Comparison of ENCODE assay signal across 16 cellular contexts in genomic region chr16:49643429-49644142, GRCh38.
DNase-seq lines count a peak whose midpoint lies in the region; ATAC-seq and TF ChIP-seq lines count a peak whose summit lies in the region.
"Had no signal": no experiment of that assay in that cellular context is flagged by ENCODE, and none has a peak within 500 bp of the region (broad histone marks: within the 10 kb centered on the region; RNA-seq: fewer than 3 reads in every experiment).

No MANE protein-coding gene starts in this region.

- no peak overlapping the region for H3K9ac ChIP-seq in endodermal cell (ENCODE audit: extremely low read depth, low read length, poor library complexity, severe bottlenecking)
- H3K9ac ChIP-seq: KMS-11, parathyroid adenoma had no signal

- H3K4me3 Mint-ChIP-seq in endodermal cell, result no peak overlapping the region
- no peak overlapping the region for H3K4me3 Mint-ChIP-seq in nephron
- no peak overlapping the region for H3K4me3 Mint-ChIP-seq in activated naive CD4-positive, alpha-beta T cell treated with anti-CD3 and anti-CD28 coated beads for 36 hours
- H3K4me3 Mint-ChIP-seq: CD14-positive monocyte had no signal

- H3K27me3 Mint-ChIP-seq in endodermal cell (ENCODE audit: insufficient read depth) (no peaks in the 10 kb centered on the region), nephron (ENCODE audit: low read depth) (peaks cover 4% of the 10 kb centered on the region)
- no peaks in the 10 kb centered on the region for H3K27me3 Mint-ChIP-seq in activated naive CD4-positive, alpha-beta T cell treated with anti-CD3 and anti-CD28 coated beads for 36 hours (ENCODE audit: low read depth)

- H3K27me3 ChIP-seq in endodermal cell (ENCODE audit: control insufficient read depth, insufficient read depth, low read length, poor library complexity, severe bottlenecking), result no peaks in the 10 kb centered on the region

- DNase-seq in AG08395 (ENCODE audit: low spot score), result peak; percentile 62
- DNase-seq in M059J (ENCODE audit: low read depth), result peak; percentile 83
- DNase-seq in endodermal cell, result no peak
- no peak for DNase-seq in activated naive CD4-positive, alpha-beta T cell treated with anti-CD3 and anti-CD28 coated beads for 36 hours
- no peak for DNase-seq in OCI-M1 (lab: John Stamatoyannopoulos, UW)
- DNase-seq in DMS53 (lab: John Stamatoyannopoulos, UW), result no peak
- DNase-seq: kidney, NCI-H2107, T-helper 2 cell had no signal

- H3K36me3 Mint-ChIP-seq in endodermal cell (ENCODE audit: low read depth) (peaks cover 30% of the 10 kb centered on the region), nephron (ENCODE audit: low read depth) (peaks cover 34% of the 10 kb centered on the region)
- H3K36me3 Mint-ChIP-seq in activated naive CD4-positive, alpha-beta T cell treated with anti-CD3 and anti-CD28 coated beads for 36 hours (ENCODE audit: low read depth), result peaks cover 2% of the 10 kb centered on the region
- H3K36me3 Mint-ChIP-seq: CD14-positive monocyte had no signal

- TF ChIP-seq CTCF in endodermal cell (conservative IDR thresholded peaks at IDR 0.05), result no peak
- TF ChIP-seq CTCF in nephron (IDR thresholded peaks at IDR 0.05; ENCODE audit: unreplicated experiment in 3 of 3), result no peak

- peaks cover 31% of the 10 kb centered on the region for H3K9me3 ChIP-seq in endodermal cell (ENCODE audit: control insufficient read depth, low read length)

- H3K27ac Mint-ChIP-seq in endodermal cell, result peak overlapping the region; percentile 40
- peak overlapping the region; percentile 67 to 94 (median 68) for H3K27ac Mint-ChIP-seq in nephron
- H3K27ac Mint-ChIP-seq in activated naive CD4-positive, alpha-beta T cell treated with anti-CD3 and anti-CD28 coated beads for 36 hours, result no peak overlapping the region
- H3K27ac Mint-ChIP-seq: CD14-positive monocyte had no signal

- peaks cover 12% of the 10 kb centered on the region for H3K4me1 ChIP-seq in endodermal cell (ENCODE audit: control insufficient read depth, insufficient read depth, low read length)

- H3K4me1 Mint-ChIP-seq in endodermal cell (peaks cover 27% of the 10 kb centered on the region), nephron (peaks cover 45% of the 10 kb centered on the region)
- no peaks in the 10 kb centered on the region for H3K4me1 Mint-ChIP-seq in activated naive CD4-positive, alpha-beta T cell treated with anti-CD3 and anti-CD28 coated beads for 36 hours (ENCODE audit: low read depth)
- H3K4me1 Mint-ChIP-seq: CD14-positive monocyte had no signal

- H3K27ac ChIP-seq in endodermal cell (ENCODE audit: low read depth, low read length), result peak overlapping the region; percentile 29
- H3K27ac ChIP-seq: KMS-11, parathyroid adenoma, suprapubic skin had no signal

- ATAC-seq in HG03159 (IDR thresholded peaks at IDR 0.05; ENCODE audit: unreplicated experiment), result no peak
- ATAC-seq: esophagus mucosa had no signal

- WGBS in endodermal cell (ENCODE audit: insufficient coverage in 1 of 2, insufficient read length in 1 of 2), 2 experiments, result 85 to 88% methylated on average over 5 to 6 of the region's 6 CpGs

- H3K9me3 Mint-ChIP-seq in endodermal cell (peaks cover 27% of the 10 kb centered on the region), nephron (peaks cover 19% of the 10 kb centered on the region)
- H3K9me3 Mint-ChIP-seq in activated naive CD4-positive, alpha-beta T cell treated with anti-CD3 and anti-CD28 coated beads for 36 hours, result peaks cover 22% of the 10 kb centered on the region

- CTCF ChIA-PET in activated naive CD4-positive, alpha-beta T cell treated with anti-CD3 and anti-CD28 coated beads for 36 hours (lab: Charles Lee), result no interaction called here

- intact Hi-C loops in activated naive CD4-positive, alpha-beta T cell treated with anti-CD3 and anti-CD28 coated beads for 36 hours (cut with micrococcal nuclease), result no loop called here

- H3K4me3 ChIP-seq in endodermal cell (ENCODE audit: low read length), result no peak overlapping the region
- H3K4me3 ChIP-seq: suprapubic skin had no signal

- peaks cover 9% of the 10 kb centered on the region for H3K36me3 ChIP-seq in endodermal cell (ENCODE audit: control insufficient read depth, insufficient read depth, low read length)
- H3K36me3 ChIP-seq: suprapubic skin had no signal

Comparison
In these comparisons a context has a peak if more than half of its experiments do, and no peak if none do; other contexts are left out.
1. DNase-seq: peak in AG08395 (single experiment) and M059J (single experiment); none in endodermal cell (single experiment), activated naive CD4-positive, alpha-beta T cell treated with anti-CD3 and anti-CD28 coated beads for 36 hours (single experiment), OCI-M1 (single experiment) and DMS53 (single experiment).